In genomic region chr3:18429021-18429745, GRCh38 we compare ENCODE assay signal across 1 cellular context.
TF ChIP-seq lines count a peak whose summit lies in the region.

No MANE protein-coding gene starts in this region.

TF ChIP-seq in HEK293, 187 proteins besides CTCF, POLR2A, EP300 and RAD21:
- TF ChIP-seq ZNF610 (tag by site-specific recombination; IDR thresholded peaks at IDR 0.05; ENCODE audit: borderline replicate concordance), result no peak
- 0 out of 2 replicates have a peak, but pooled peaks have one; percentile 13 for TF ChIP-seq ZNF335 (tag by site-specific recombination; conservative IDR thresholded peaks at IDR 0.05)
- no peak for TF ChIP-seq ZNF639 (tag by site-specific recombination; IDR thresholded peaks at IDR 0.05)
- no peak for TF ChIP-seq GLI2 (tag by site-specific recombination; IDR thresholded peaks at IDR 0.05; ENCODE audit: borderline replicate concordance, low read depth)
- TF ChIP-seq ZNF175 (tag by site-specific recombination; IDR thresholded peaks at IDR 0.05), result no peak
